Comparison of ENCODE assay signal across 26 cellular contexts in the genomic region with DNA sequence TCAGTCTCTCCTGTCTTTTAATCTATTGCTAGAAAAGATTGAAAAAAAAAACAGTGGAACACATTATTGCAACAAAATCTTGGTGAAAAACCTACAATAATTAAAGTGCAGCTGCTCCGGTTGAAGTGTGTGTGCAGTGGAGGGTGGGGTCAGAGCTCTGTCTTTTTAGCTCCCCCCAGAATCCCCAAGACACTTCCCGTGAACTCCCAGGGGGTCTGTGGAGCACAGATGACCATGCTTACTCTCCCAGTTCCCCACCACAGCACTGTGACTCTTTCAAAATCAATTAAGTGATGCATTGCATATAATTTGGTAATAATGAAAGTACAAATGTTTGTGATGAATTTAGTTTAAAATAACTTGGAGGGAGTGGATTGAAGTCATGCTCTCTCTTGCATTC. TPM values are rescaled to one million over a fixed set of nuclear protein-coding genes. Genes with fewer than 3 reads are reported as not detected.
"Had no signal": no experiment of that assay in that cellular context is flagged by ENCODE, and none has a peak within 500 bp of the region (broad histone marks: within the 10 kb centered on the region; RNA-seq: fewer than 3 reads in every experiment).

No MANE protein-coding gene starts in this region.

- H3K36me3 ChIP-seq: colonic mucosa, gastrocnemius medialis, heart left ventricle, right lobe of liver, transverse colon had no signal

- H3K4me3 Mint-ChIP-seq: activated CD4-positive, alpha-beta memory T cell treated with anti-CD3 and anti-CD28 coated beads for 36 hours; activated CD4-positive, alpha-beta T cell treated with anti-CD3 and anti-CD28 coated beads for 36 hours; activated naive CD4-positive, alpha-beta T cell treated with anti-CD3 and anti-CD28 coated beads, Interleukin-2, amount 10 ng/mL, durations not matched to agents 7 days and 5 days; activated T-cell treated with anti-CD3 and anti-CD28 coated beads, Interleukin-2, amount 50 U/mL, for 72 hours; effector memory CD8-positive, alpha-beta T cell; stimulated activated effector memory CD8-positive, alpha-beta T cell treated with anti-CD3 and anti-CD28 coated beads, Interleukin-12 subunit alpha, Interleukin-12 subunit beta, amount 100 ng/mL, for 72 hours; WTC11 had no signal

- H3K27me3 ChIP-seq: colonic mucosa, dorsolateral prefrontal cortex, gastrocnemius medialis, heart left ventricle, right lobe of liver, transverse colon had no signal

- H3K4me1 ChIP-seq: colonic mucosa, gastrocnemius medialis, heart left ventricle, right lobe of liver, transverse colon had no signal

- H3K27ac ChIP-seq: colonic mucosa, dorsolateral prefrontal cortex, gastrocnemius medialis, heart left ventricle, right lobe of liver, transverse colon had no signal

- H3K36me3 Mint-ChIP-seq: activated CD4-positive, alpha-beta memory T cell treated with anti-CD3 and anti-CD28 coated beads for 36 hours; activated naive CD4-positive, alpha-beta T cell treated with anti-CD3 and anti-CD28 coated beads, Interleukin-2, amount 10 ng/mL, durations not matched to agents 7 days and 5 days; stimulated activated effector memory CD8-positive, alpha-beta T cell treated with anti-CD3 and anti-CD28 coated beads, Interleukin-12 subunit alpha, Interleukin-12 subunit beta, amount 100 ng/mL, for 72 hours; WTC11 had no signal

- H3K4me1 Mint-ChIP-seq: activated CD4-positive, alpha-beta T cell treated with anti-CD3 and anti-CD28 coated beads for 36 hours; activated naive CD4-positive, alpha-beta T cell treated with anti-CD3 and anti-CD28 coated beads, Interleukin-2, amount 10 ng/mL, durations not matched to agents 7 days and 5 days; stimulated activated effector memory CD8-positive, alpha-beta T cell treated with anti-CD3 and anti-CD28 coated beads, Interleukin-12 subunit alpha, Interleukin-12 subunit beta, amount 100 ng/mL, for 72 hours had no signal

- H3K9me3 ChIP-seq: colonic mucosa, gastrocnemius medialis, right lobe of liver, transverse colon had no signal

- DNase-seq: activated CD4-positive, alpha-beta memory T cell treated with anti-CD3 and anti-CD28 coated beads for 36 hours; activated CD4-positive, alpha-beta T cell treated with anti-CD3 and anti-CD28 coated beads for 36 hours; activated effector memory CD4-positive, alpha-beta T cell treated with Interleukin-2 at 50 U/mL for 16 hours; activated naive CD4-positive, alpha-beta T cell treated with anti-CD3 and anti-CD28 coated beads, Interleukin-2, amount 10 ng/mL, durations not matched to agents 7 days and 5 days; activated T-cell treated with anti-CD3 and anti-CD28 coated beads, Interleukin-2, amount 50 U/mL, for 72 hours; amygdala; colonic mucosa; dorsolateral prefrontal cortex; effector memory CD8-positive, alpha-beta T cell; gastrocnemius medialis; left ventricle myocardium superior; nucleus accumbens; posterior cingulate gyrus; right lobe of liver; small intestine; stimulated activated CD4-positive, alpha-beta T cell treated with anti-CD3 and anti-CD28 coated beads, Interleukin-2, amount 100 ng/mL, for 24 hours; T-helper 9 cell; transverse colon had no signal

- H3K4me3 ChIP-seq: colonic mucosa, dorsolateral prefrontal cortex, gastrocnemius medialis, heart left ventricle, right lobe of liver, transverse colon had no signal

- ATAC-seq: activated CD4-positive, alpha-beta T cell treated with anti-CD3 and anti-CD28 coated beads for 36 hours; activated T-cell treated with anti-CD3 and anti-CD28 coated beads, Interleukin-2, amount 50 U/mL, for 72 hours; effector memory CD8-positive, alpha-beta T cell; esophagus mucosa; gastrocnemius medialis; heart left ventricle; left ventricle myocardium superior; right lobe of liver; stimulated activated effector memory CD8-positive, alpha-beta T cell treated with anti-CD3 and anti-CD28 coated beads, Interleukin-12 subunit alpha, Interleukin-12 subunit beta, amount 100 ng/mL, for 72 hours; WTC11 had no signal

- H3K9me3 Mint-ChIP-seq: activated naive CD4-positive, alpha-beta T cell treated with anti-CD3 and anti-CD28 coated beads, Interleukin-2, amount 10 ng/mL, durations not matched to agents 7 days and 5 days; effector memory CD8-positive, alpha-beta T cell; stimulated activated effector memory CD8-positive, alpha-beta T cell treated with anti-CD3 and anti-CD28 coated beads, Interleukin-12 subunit alpha, Interleukin-12 subunit beta, amount 100 ng/mL, for 72 hours; WTC11 had no signal

RNA-seq across cellular contexts. Expression of gene SLC10A4, which starts 15.7 kb away (rescaled TPM):
- total RNA-seq: activated CD4-positive, alpha-beta memory T cell treated with anti-CD3 and anti-CD28 coated beads for 36 hours; activated CD4-positive, alpha-beta T cell treated with anti-CD3 and anti-CD28 coated beads for 36 hours; activated T-cell treated with anti-CD3 and anti-CD28 coated beads, Interleukin-2, amount 50 U/mL, for 72 hours; bronchial epithelial cell; endothelial cell of umbilical vein; esophagus mucosa; left ventricle myocardium superior; mononuclear cell; myocyte had no signal

RNA-seq across cellular contexts. Expression of gene ZAR1, which starts 22.6 kb away (rescaled TPM):
- total RNA-seq: activated CD4-positive, alpha-beta memory T cell treated with anti-CD3 and anti-CD28 coated beads for 36 hours; activated CD4-positive, alpha-beta T cell treated with anti-CD3 and anti-CD28 coated beads for 36 hours; activated T-cell treated with anti-CD3 and anti-CD28 coated beads, Interleukin-2, amount 50 U/mL, for 72 hours; colonic mucosa; endothelial cell of umbilical vein; esophagus mucosa; gastrocnemius medialis; heart left ventricle; left ventricle myocardium superior; mononuclear cell; myocyte; right lobe of liver; transverse colon had no signal
